ENCODE assay signal across 34 cellular contexts in genomic region chr4:129901205-129901604, GRCh38.
A peak's percentile ranks its signal among the peaks of the same experiment; 100 is the strongest.
DNase-seq lines count a peak whose midpoint lies in the region; ATAC-seq, FAIRE-seq and TF ChIP-seq lines count a peak whose summit lies in the region.
"Had no signal": no experiment of that assay in that cellular context is flagged by ENCODE, and none has a peak within 500 bp of the region (broad histone marks: within the 10 kb centered on the region; RNA-seq: fewer than 3 reads in every experiment).

No MANE protein-coding gene starts in this region.

- no peak overlapping the region for H3K4me2 ChIP-seq in HepG2 (ENCODE audit: low read depth, low read length)
- H3K4me2 ChIP-seq: A549; BLaER1; BLaER1 treated with 17β-estradiol and CSF1 and Interleukin-3, amounts not matched to agents 10 nM and 100 nM had no signal

- no peak for TF ChIP-seq EP300 in HepG2 (IDR thresholded peaks at IDR 0.05; ENCODE audit: low read depth in 2 of 2, low read length in 2 of 2)
- no peak for TF ChIP-seq EP300 in HepG2 (CRISPR knock-in tag; IDR thresholded peaks at IDR 0.05; ENCODE audit: borderline replicate concordance)

- ATAC-seq in HepG2 (no peak), left lobe of liver (peak; percentile 6), right lobe of liver (peak in 3 of 4 donors; percentile 14 to 52 (median 15))
- ATAC-seq: A549; CD8-positive, alpha-beta T cell had no signal

- BruUV-seq in HepG2 (replicated peaks; lab: Mats Ljungman, UMichigan), result no TSS peak

- H3K27ac ChIP-seq in liver (ENCODE audit: low read depth in 1 of 2, low read length in 2 of 2) (no peak overlapping the region), HepG2 (ENCODE audit: extremely low read length, insufficient read depth, low read length) (no peak overlapping the region), right lobe of liver (peak overlapping the region in 1 of 3 donors; percentile 19)
- H3K27ac ChIP-seq: 22Rv1; A549; BLaER1; BLaER1 treated with 17β-estradiol and CSF1 and Interleukin-3, amounts not matched to agents 10 nM and 100 nM; C4-2B had no signal

- DNase-seq in HepG2 (ENCODE audit: low spot score), result no peak
- no peak for DNase-seq in left lobe of liver (ENCODE audit: low spot score)
- no peak for DNase-seq in right lobe of liver
- DNase-seq in activated CD4-positive, alpha-beta memory T cell treated with anti-CD3 and anti-CD28 coated beads for 36 hours, result no peak
- DNase-seq in Ammon's horn (ENCODE audit: low spot score), result no peak
- DNase-seq: 8988T; ACHN; AML-193; BE2C; C1 segment of cervical spinal cord; Caco-2; Calu3; CD4-positive, alpha-beta memory T cell; CD4-positive, alpha-beta T cell; CD4-positive, CD25-positive, alpha-beta regulatory T cell; CD8-positive, alpha-beta memory T cell; CD8-positive, alpha-beta T cell; COR-L47; DMS 273 treated with DMSO at 0.1 percent for 48 hours; DMS153; DMS79; DMS79 treated with DMSO at 0.1 percent for 48 hours; DND-41; EL had no signal

- CTCF ChIA-PET in HepG2 (lab: Yijun Ruan, JAX; ENCODE audit: low intra/inter-chr PET ratio, low total read pairs), result no interaction called here
- CTCF ChIA-PET in activated CD4-positive, alpha-beta memory T cell treated with anti-CD3 and anti-CD28 coated beads for 36 hours (lab: Charles Lee), result no interaction called here

- no peak overlapping the region for H3K27ac Mint-ChIP-seq in activated CD4-positive, alpha-beta memory T cell treated with anti-CD3 and anti-CD28 coated beads for 36 hours
- H3K27ac Mint-ChIP-seq: B cell; CD14-positive monocyte; CD4-positive, alpha-beta memory T cell; CD4-positive, alpha-beta T cell; CD4-positive, CD25-positive, alpha-beta regulatory T cell; CD8-positive, alpha-beta memory T cell; CD8-positive, alpha-beta T cell had no signal

- H3K36me3 ChIP-seq in liver (ENCODE audit: control insufficient read depth in 4 of 4, insufficient read depth in 3 of 4, low read depth in 1 of 4, low read length in 3 of 4) (no peaks in the 10 kb centered on the region), HepG2 (replicated peaks in 1 of 2; ENCODE audit: control insufficient read depth in 1 of 2, insufficient read depth in 2 of 2, low read length in 2 of 2) (no peaks in the 10 kb centered on the region), right lobe of liver (no peaks in the 10 kb centered on the region)
- H3K36me3 ChIP-seq: BE2C; BLaER1; BLaER1 treated with 17β-estradiol and CSF1 and Interleukin-3, amounts not matched to agents 10 nM and 100 nM had no signal

- H3K27me3 ChIP-seq in liver (ENCODE audit: control insufficient read depth in 4 of 4, insufficient read depth in 4 of 4, low read length in 3 of 4), result no peaks in the 10 kb centered on the region
- H3K27me3 ChIP-seq in HepG2 (ENCODE audit: control insufficient read depth in 1 of 2, insufficient read depth in 2 of 2, low read length in 2 of 2), result no peaks in the 10 kb centered on the region
- no peaks in the 10 kb centered on the region for H3K27me3 ChIP-seq in right lobe of liver
- H3K27me3 ChIP-seq: BE2C; BLaER1; BLaER1 treated with 17β-estradiol and CSF1 and Interleukin-3, amounts not matched to agents 10 nM and 100 nM had no signal

- TF ChIP-seq POLR2A in HepG2 (IDR thresholded peaks at IDR 0.05; ENCODE audit: insufficient read depth in 1 of 2, low read depth in 2 of 2, low read length in 2 of 2) (no peak), right lobe of liver (IDR thresholded peaks at IDR 0.05) (no peak)

- TF ChIP-seq RAD21 in liver (IDR thresholded peaks at IDR 0.05) (no peak), HepG2 (CRISPR knock-in tag; IDR thresholded peaks at IDR 0.05) (no peak)

- no peaks in the 10 kb centered on the region for H3K27me3 Mint-ChIP-seq in activated CD4-positive, alpha-beta memory T cell treated with anti-CD3 and anti-CD28 coated beads for 36 hours
- H3K27me3 Mint-ChIP-seq: B cell; CD4-positive, alpha-beta memory T cell; CD4-positive, alpha-beta T cell; CD4-positive, CD25-positive, alpha-beta regulatory T cell; CD8-positive, alpha-beta memory T cell had no signal

- intact Hi-C loops in HepG2 (cut with micrococcal nuclease; ENCODE audit: unreplicated experiment) (no loop called here), right lobe of liver (cut with DNase I) (no loop called here)
- intact Hi-C loops in activated CD4-positive, alpha-beta memory T cell treated with anti-CD3 and anti-CD28 coated beads for 36 hours (cut with micrococcal nuclease), result no loop called here

- H3K9me3 Mint-ChIP-seq in activated CD4-positive, alpha-beta memory T cell treated with anti-CD3 and anti-CD28 coated beads for 36 hours, result peaks cover 11% of the 10 kb centered on the region

- H3K9ac ChIP-seq in liver (ENCODE audit: low read depth in 1 of 2, low read length in 2 of 2) (no peak overlapping the region), HepG2 (ENCODE audit: insufficient read depth, low read depth, low read length) (no peak overlapping the region)
- H3K9ac ChIP-seq: BLaER1; BLaER1 treated with 17β-estradiol and CSF1 and Interleukin-3, amounts not matched to agents 10 nM and 100 nM had no signal

- no peaks in the 10 kb centered on the region for H4K20me1 ChIP-seq in HepG2 (ENCODE audit: insufficient read depth, low read length)
- H4K20me1 ChIP-seq: BLaER1; BLaER1 treated with 17β-estradiol and CSF1 and Interleukin-3, amounts not matched to agents 10 nM and 100 nM had no signal

- TF ChIP-seq CTCF in liver (IDR thresholded peaks at IDR 0.05; ENCODE audit: low read depth, low read length, missing input control) (no peak), HepG2 (CRISPR knock-in tag; IDR thresholded peaks at IDR 0.05) (no peak), right lobe of liver (IDR thresholded peaks at IDR 0.05) (no peak)

- H3K79me2 ChIP-seq in HepG2 (ENCODE audit: insufficient read depth, low read length), result no peaks in the 10 kb centered on the region

- H3K4me1 Mint-ChIP-seq in activated CD4-positive, alpha-beta memory T cell treated with anti-CD3 and anti-CD28 coated beads for 36 hours (ENCODE audit: low read depth), result no peaks in the 10 kb centered on the region
- H3K4me1 Mint-ChIP-seq: B cell; CD14-positive monocyte; CD4-positive, alpha-beta memory T cell; CD4-positive, CD25-positive, alpha-beta regulatory T cell; CD8-positive, alpha-beta memory T cell had no signal

- H2AFZ ChIP-seq in HepG2 (ENCODE audit: low read length), result no peak overlapping the region

- in situ Hi-C loops in HepG2 (cut with HindIII; ENCODE audit: extremely low pct_ligation_motif_present, low pct_unique_long_range_greater_than_20kb), result no loop called here

- WGBS in liver, result 0% methylated on average over 1 of the region's 1 CpG
- WGBS in HepG2 (ENCODE audit: low lambda C conversion rate), result 0% methylated on average over 1 of the region's 1 CpG
- 25% methylated on average over 1 of the region's 1 CpG for WGBS in right lobe of liver (ENCODE audit: insufficient coverage, low coverage, low lambda C conversion rate, missing lambda C conversion rate)

- H3K9me3 ChIP-seq in liver (ENCODE audit: control insufficient read depth in 4 of 4, low read length in 3 of 4) (no peaks in the 10 kb centered on the region), HepG2 (ENCODE audit: low read length) (no peaks in the 10 kb centered on the region), right lobe of liver (no peaks in the 10 kb centered on the region)
- H3K9me3 ChIP-seq: A549; BE2C; BLaER1; BLaER1 treated with 17β-estradiol and CSF1 and Interleukin-3, amounts not matched to agents 10 nM and 100 nM; Caco-2 had no signal

- no peak for FAIRE-seq in HepG2 (lab: Jason Lieb, UNC)
- FAIRE-seq: A204.1, A549, D721Med had no signal

- H3K36me3 Mint-ChIP-seq in activated CD4-positive, alpha-beta memory T cell treated with anti-CD3 and anti-CD28 coated beads for 36 hours, result no peaks in the 10 kb centered on the region
- H3K36me3 Mint-ChIP-seq: CD14-positive monocyte; CD4-positive, alpha-beta memory T cell; CD4-positive, CD25-positive, alpha-beta regulatory T cell; CD8-positive, alpha-beta memory T cell; CD8-positive, alpha-beta T cell had no signal

- POLR2A ChIA-PET in HepG2 (lab: Yijun Ruan, JAX), result no interaction called here
- POLR2A ChIA-PET in activated CD4-positive, alpha-beta memory T cell treated with anti-CD3 and anti-CD28 coated beads for 36 hours (lab: Charles Lee), result no interaction called here

- H3K4me3 Mint-ChIP-seq in activated CD4-positive, alpha-beta memory T cell treated with anti-CD3 and anti-CD28 coated beads for 36 hours, result no peak overlapping the region
- H3K4me3 Mint-ChIP-seq: B cell; CD14-positive monocyte; CD4-positive, alpha-beta memory T cell; CD4-positive, alpha-beta T cell; CD4-positive, CD25-positive, alpha-beta regulatory T cell; CD8-positive, alpha-beta memory T cell; CD8-positive, alpha-beta T cell had no signal

- H3K4me3 ChIP-seq in liver (ENCODE audit: low read depth in 1 of 3, low read length in 3 of 3), result no peak overlapping the region
- H3K4me3 ChIP-seq in HepG2 (replicated peaks in 1 of 3; ENCODE audit: insufficient read depth in 1 of 3, low read depth in 2 of 3, low read length in 3 of 3), result no peak overlapping the region
- no peak overlapping the region for H3K4me3 ChIP-seq in right lobe of liver
- H3K4me3 ChIP-seq: A549; BLaER1; BLaER1 treated with 17β-estradiol and CSF1 and Interleukin-3, amounts not matched to agents 10 nM and 100 nM had no signal

- H3K4me1 ChIP-seq in liver (ENCODE audit: control insufficient read depth in 4 of 4, insufficient read depth in 4 of 4, low read length in 3 of 4) (peaks cover 13 to 20% (median 15%) of the 10 kb centered on the region in 4 donors), HepG2 (ENCODE audit: insufficient read depth, low read length) (peaks cover 18% of the 10 kb centered on the region), right lobe of liver (peaks cover 0 to 23% (median 10%) of the 10 kb centered on the region in 4 donors)
- H3K4me1 ChIP-seq: A549; BE2C; BLaER1; BLaER1 treated with 17β-estradiol and CSF1 and Interleukin-3, amounts not matched to agents 10 nM and 100 nM; Caco-2 had no signal

TF ChIP-seq in liver, 16 proteins besides CTCF, POLR2A, EP300 and RAD21:
- TF ChIP-seq RXRA (IDR thresholded peaks at IDR 0.05) (no peak), HNF4G (IDR thresholded peaks at IDR 0.05) (peak; percentile 51), YY1 (IDR thresholded peaks at IDR 0.05) (no peak), SP1 (IDR thresholded peaks at IDR 0.05) (peak; percentile 37), JUND (IDR thresholded peaks at IDR 0.05) (no peak), GABPA (IDR thresholded peaks at IDR 0.05 in 1 of 2, conservative IDR thresholded peaks at IDR 0.05 in 1 of 2) (no peak), HNF4A (conservative IDR thresholded peaks at IDR 0.05) (peak; percentile 49 to 88), TAF1 (conservative IDR thresholded peaks at IDR 0.05) (no peak)
TF ChIP-seq in liver: peak in this region for 3.

TF ChIP-seq in HepG2, 621 proteins besides CTCF, POLR2A, EP300 and RAD21 (continues in another document):
- TF ChIP-seq ZNF614 (CRISPR knock-in tag; IDR thresholded peaks at IDR 0.05; ENCODE audit: borderline replicate concordance), result no peak
